Comparison of ENCODE assay signal across 19 cellular contexts in genomic region chr2:70173520-70173919, GRCh38.
"Had no signal": no experiment of that assay in that cellular context is flagged by ENCODE, and none has a peak within 500 bp of the region (broad histone marks: within the 10 kb centered on the region; RNA-seq: fewer than 3 reads in every experiment).

No MANE protein-coding gene starts in this region.

- ATAC-seq: activated naive CD4-positive, alpha-beta T cell treated with anti-CD3 and anti-CD28 coated beads, Interleukin-2, amount 50 U/mL, for 72 hours; heart right ventricle; left ventricle myocardium superior; mucosa of descending colon; naive thymus-derived CD4-positive, alpha-beta T cell; pancreas; sciatic nerve; stimulated activated effector memory CD8-positive, alpha-beta T cell treated with anti-CD3 and anti-CD28 coated beads, Interleukin-12 subunit alpha, Interleukin-12 subunit beta, amount 100 ng/mL, for 72 hours had no signal

- DNase-seq: activated B cell treated with CpG ODN at 0.5 μM for 24 hours; activated CD4-positive, alpha-beta memory T cell treated with anti-CD3 and anti-CD28 coated beads for 36 hours; activated CD4-positive, alpha-beta T cell treated with anti-CD3 and anti-CD28 coated beads for 4 hours; activated gamma-delta T cell treated with Interleukin-2 at 50 U/mL for 16 hours; activated T-cell treated with anti-CD3 and anti-CD28 coated beads for 4 hours; heart right ventricle; kidney glomerular epithelial cell; left ventricle myocardium superior; mucosa of descending colon; naive thymus-derived CD4-positive, alpha-beta T cell; pancreas; stimulated activated CD4-positive, alpha-beta T cell treated with anti-CD3 and anti-CD28 coated beads, Interleukin-4, amount 100 ng/mL, for 24 hours; testis had no signal

- H3K27me3 ChIP-seq: adrenal gland, heart right ventricle, neutrophil, pancreas, testis had no signal

- H3K4me3 ChIP-seq: adrenal gland, heart right ventricle, mucosa of descending colon, pancreas, smooth muscle cell, testis had no signal

- H3K27ac ChIP-seq: adrenal gland, heart right ventricle, neutrophil, pancreas, testis had no signal

- H3K4me1 ChIP-seq: adrenal gland, heart right ventricle, pancreas, testis had no signal

- H3K9me3 ChIP-seq: adrenal gland, heart right ventricle, mucosa of descending colon, neutrophil, pancreas, testis had no signal

- H3K4me2 ChIP-seq: smooth muscle cell had no signal

- FAIRE-seq: pancreas had no signal
